28 cellular contexts compared by ENCODE assay signal in genomic region chr13:35848316-35848715, GRCh38.
DNase-seq lines count a peak whose midpoint lies in the region; ATAC-seq and TF ChIP-seq lines count a peak whose summit lies in the region.
"Had no signal": no experiment of that assay in that cellular context is flagged by ENCODE, and none has a peak within 500 bp of the region (broad histone marks: within the 10 kb centered on the region; RNA-seq: fewer than 3 reads in every experiment).

No MANE protein-coding gene starts in this region.

- H3K4me1 ChIP-seq in heart left ventricle (peaks cover 0 to 15% (median 5%) of the 10 kb centered on the region in 12 donors), gastroesophageal sphincter (peaks cover 0 to 17% (median 3%) of the 10 kb centered on the region in 3 donors), osteoblast (ENCODE audit: insufficient read depth, low read length) (no peaks in the 10 kb centered on the region)
- H3K4me1 ChIP-seq: Peyer's patch had no signal

- TF ChIP-seq POLR2A in heart left ventricle (IDR thresholded peaks at IDR 0.05): no peak
- TF ChIP-seq POLR2A in gastroesophageal sphincter (IDR thresholded peaks at IDR 0.05): no peak

- intact Hi-C loops in heart left ventricle (cut with DNase I) (no loop called here), left cardiac atrium (cut with DNase I) (no loop called here)

- H3K4me2 ChIP-seq in osteoblast (ENCODE audit: insufficient read depth, low read length): no peak overlapping the region

- no peaks in the 10 kb centered on the region for H4K20me1 ChIP-seq in osteoblast (ENCODE audit: insufficient read depth, low read length)

- no peaks in the 10 kb centered on the region for H3K79me2 ChIP-seq in osteoblast (ENCODE audit: insufficient read depth, low read length)

- H3K9me3 ChIP-seq in heart left ventricle (no peaks in the 10 kb centered on the region), gastroesophageal sphincter (no peaks in the 10 kb centered on the region), osteoblast (ENCODE audit: low read depth, low read length) (no peaks in the 10 kb centered on the region)
- H3K9me3 ChIP-seq: neutrophil, Peyer's patch had no signal

- H3K4me1 Mint-ChIP-seq in activated T-cell treated with anti-CD3 and anti-CD28 coated beads, Interleukin-2, amount 50 U/mL, for 4 hours (ENCODE audit: low read depth): no peaks in the 10 kb centered on the region

- H3K9me3 Mint-ChIP-seq in activated T-cell treated with anti-CD3 and anti-CD28 coated beads, Interleukin-2, amount 50 U/mL, for 4 hours: no peaks in the 10 kb centered on the region
- H3K9me3 Mint-ChIP-seq: CD4-positive, alpha-beta T cell had no signal

- DNase-seq in heart left ventricle (no peak), left cardiac atrium (no peak), osteoblast (ENCODE audit: insufficient read length, low spot score, missing footprints) (no peak), NCI-H2196 (lab: John Stamatoyannopoulos, UW; ENCODE audit: unreplicated experiment) (no peak)
- DNase-seq in activated T-cell treated with anti-CD3 and anti-CD28 coated beads, Interleukin-2, amount 50 U/mL, for 4 hours: no peak
- DNase-seq: activated CD4-positive, alpha-beta T cell treated with anti-CD3 and anti-CD28 coated beads for 4 hours; activated effector memory CD4-positive, alpha-beta T cell treated with Interleukin-2 at 50 U/mL for 16 hours; activated T-cell treated with anti-CD3 and anti-CD28 coated beads for 4 hours; CD4-positive, alpha-beta T cell; erythroblast; GOT3; IMR-90; NCI-H1417 treated with DMSO at 0.1 percent for 48 hours; NCI-H2081 treated with DMSO at 0.1 percent for 48 hours; NCI-H774; Peyer's patch; SIG-M5; stimulated activated CD4-positive, alpha-beta T cell treated with anti-CD3 and anti-CD28 coated beads, Interleukin-15, amount 100 ng/mL, for 24 hours; stimulated activated CD4-positive, alpha-beta T cell treated with anti-CD3 and anti-CD28 coated beads, Interleukin-4, amount 100 ng/mL, for 4 hours; WERI-Rb-1 had no signal

- H3K27me3 Mint-ChIP-seq in activated T-cell treated with anti-CD3 and anti-CD28 coated beads, Interleukin-2, amount 50 U/mL, for 4 hours (ENCODE audit: low read depth): no peaks in the 10 kb centered on the region
- H3K27me3 Mint-ChIP-seq: CD4-positive, alpha-beta T cell; progenitor cell of endocrine pancreas had no signal

- H3K4me3 Mint-ChIP-seq in activated T-cell treated with anti-CD3 and anti-CD28 coated beads, Interleukin-2, amount 50 U/mL, for 4 hours: no peak overlapping the region
- H3K4me3 Mint-ChIP-seq: CD4-positive, alpha-beta T cell had no signal

- H3K27me3 ChIP-seq in heart left ventricle (no peaks in the 10 kb centered on the region), gastroesophageal sphincter (no peaks in the 10 kb centered on the region), osteoblast (ENCODE audit: insufficient read depth, low read length) (no peaks in the 10 kb centered on the region)
- H3K27me3 ChIP-seq: neutrophil, Peyer's patch had no signal

- WGBS in heart left ventricle, 4 donors: 5 to 11% (median 7%) methylated on average over 1 of the region's 1 CpG
- 0 to 4% methylated on average over 1 of the region's 1 CpG for WGBS in gastroesophageal sphincter (ENCODE audit: low coverage in 1 of 2), 2 donors

- no peak overlapping the region for H3K4me3 ChIP-seq in heart left ventricle
- no peak overlapping the region for H3K4me3 ChIP-seq in gastroesophageal sphincter
- H3K4me3 ChIP-seq in osteoblast (ENCODE audit: insufficient read depth, low read length): no peak overlapping the region
- H3K4me3 ChIP-seq: coronary artery, Peyer's patch had no signal

- ATAC-seq in heart left ventricle: peak; percentile 70 to 88 (median 84)
- no peak for ATAC-seq in left cardiac atrium
- no peak for ATAC-seq in gastroesophageal sphincter
- ATAC-seq in GM21381 (IDR thresholded peaks at IDR 0.05; ENCODE audit: unreplicated experiment): no peak
- ATAC-seq in GM21825 (IDR thresholded peaks at IDR 0.05; ENCODE audit: unreplicated experiment): no peak
- no peak for ATAC-seq in activated T-cell treated with anti-CD3 and anti-CD28 coated beads, Interleukin-2, amount 50 U/mL, for 4 hours
- ATAC-seq: activated naive CD4-positive, alpha-beta T cell treated with anti-CD3 and anti-CD28 coated beads, Interleukin-2, amount 50 U/mL, for 72 hours; left lobe of liver had no signal

- H3K36me3 ChIP-seq in heart left ventricle (no peaks in the 10 kb centered on the region), gastroesophageal sphincter (no peaks in the 10 kb centered on the region), osteoblast (ENCODE audit: insufficient read depth, low read length) (no peaks in the 10 kb centered on the region)
- H3K36me3 ChIP-seq: neutrophil, Peyer's patch, WERI-Rb-1 had no signal

- no peak for TF ChIP-seq EP300 in gastroesophageal sphincter (IDR thresholded peaks at IDR 0.05)

- H3K27ac ChIP-seq in heart left ventricle (peak overlapping the region in 4 of 12 donors; percentile 5 to 48 (median 18)), gastroesophageal sphincter (peak overlapping the region; percentile 28 to 61 (median 44)), osteoblast (ENCODE audit: low read depth, low read length) (no peak overlapping the region)
- H3K27ac ChIP-seq: coronary artery, neutrophil, Peyer's patch, WERI-Rb-1 had no signal

- H3K36me3 Mint-ChIP-seq in activated T-cell treated with anti-CD3 and anti-CD28 coated beads, Interleukin-2, amount 50 U/mL, for 4 hours (ENCODE audit: insufficient read depth): no peaks in the 10 kb centered on the region
- H3K36me3 Mint-ChIP-seq: activated naive CD4-positive, alpha-beta T cell treated with anti-CD3 and anti-CD28 coated beads, Interleukin-2, amount 50 U/mL, for 72 hours had no signal

- TF ChIP-seq CTCF in heart left ventricle (IDR thresholded peaks at IDR 0.05) (no peak), gastroesophageal sphincter (IDR thresholded peaks at IDR 0.05) (no peak), osteoblast (IDR thresholded peaks at IDR 0.05; ENCODE audit: extremely low read depth, low read depth, low read length) (no peak)

- H2AFZ ChIP-seq in osteoblast (ENCODE audit: low read length): peak overlapping the region; percentile 42

Comparison
In these comparisons a context has a peak if more than half of its experiments do, and no peak if none do; other contexts are left out.
1. ATAC-seq: peak in heart left ventricle (4 of 4); none in left cardiac atrium (0 of 2), gastroesophageal sphincter (single experiment), GM21381 (single experiment), GM21825 (single experiment) and activated T-cell treated with anti-CD3 and anti-CD28 coated beads, Interleukin-2, amount 50 U/mL, for 4 hours (0 of 2).